In the genomic region with DNA sequence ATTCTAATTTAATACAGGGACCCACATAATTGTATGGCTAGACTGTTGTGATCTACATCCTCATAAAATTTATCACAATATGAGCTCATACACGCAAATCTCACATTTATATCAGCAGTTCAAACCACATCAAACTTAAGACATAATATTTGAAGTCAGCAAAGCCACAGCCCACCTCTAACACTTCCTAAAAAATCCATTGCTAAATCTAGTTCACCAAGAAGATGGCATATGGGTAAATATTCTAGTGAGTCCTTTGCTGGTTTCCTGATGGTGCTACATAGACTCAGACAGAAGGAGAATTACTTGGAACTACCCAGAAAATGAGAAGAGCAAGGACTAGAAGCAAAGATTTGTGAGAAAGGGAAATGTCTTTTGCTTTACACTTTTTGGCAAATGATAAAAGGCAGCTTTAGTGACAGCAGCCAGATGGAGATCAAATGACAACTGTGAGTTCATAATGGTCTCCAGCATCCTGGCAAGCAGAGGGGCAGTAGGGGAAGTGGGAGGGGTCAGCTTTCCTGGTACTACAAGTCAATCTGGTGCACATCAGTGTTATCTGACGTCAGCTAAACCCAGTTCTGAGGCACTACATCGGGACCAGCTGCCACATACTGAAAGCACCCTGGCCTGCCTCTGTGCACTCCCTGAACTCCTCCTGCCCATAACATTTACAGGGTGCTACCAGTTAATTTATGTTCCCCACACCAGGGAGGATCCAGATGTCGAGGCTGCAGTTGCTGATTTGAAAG, we compare ENCODE assay signal across 8 cellular contexts. TPM values are rescaled to one million over a fixed set of nuclear protein-coding genes. Genes with fewer than 3 reads are reported as not detected.
DNase-seq lines count a peak whose midpoint lies in the region; ATAC-seq and TF ChIP-seq lines count a peak whose summit lies in the region.

No MANE protein-coding gene starts in this region.

- TF ChIP-seq CTCF in left ventricle myocardium inferior (IDR thresholded peaks at IDR 0.05; ENCODE audit: borderline replicate concordance) = no peak

- H3F3A ChIP-seq in GM23248 (ENCODE audit: insufficient read depth) = 0 out of 2 replicates have a peak, but pooled peaks cover 5% of the 10 kb centered on the region

- 27 to 30% methylated on average over 4 of the region's 4 CpGs for WGBS in GM23248 (ENCODE audit: low coverage in 1 of 2, low lambda C conversion rate in 2 of 2, missing lambda C conversion rate in 2 of 2), 2 experiments

- H4K20me1 ChIP-seq in GM23248 (ENCODE audit: insufficient read depth) = no peaks in the 10 kb centered on the region

- DNase-seq in GM23248 (peak; percentile 45), NCI-H446 (lab: John Stamatoyannopoulos, UW) (peak; percentile 72 to 86), left ventricle myocardium inferior (peak; percentile 17)
- peak; percentile 19 for DNase-seq in activated T-cell treated with anti-CD3 and anti-CD28 coated beads, Interleukin-2, amount 50 U/mL, for 4 hours
- DNase-seq in stimulated activated naive CD8-positive, alpha-beta T cell treated with anti-CD3 and anti-CD28 coated beads, Interleukin-15, Interleukin-2, amounts not matched to agents 100 U/mL and 50 U/mL, for 24 hours = peak; percentile 42

- ATAC-seq in activated T-cell treated with anti-CD3 and anti-CD28 coated beads, Interleukin-2, amount 50 U/mL, for 4 hours = peak; percentile 71 to 75
- peak; percentile 79 for ATAC-seq in stimulated activated naive CD8-positive, alpha-beta T cell treated with anti-CD3 and anti-CD28 coated beads, Interleukin-15, Interleukin-2, amounts not matched to agents 100 U/mL and 50 U/mL, for 24 hours
- ATAC-seq in GM19463 (IDR thresholded peaks at IDR 0.05; ENCODE audit: unreplicated experiment) (no peak), GM21717 (IDR thresholded peaks at IDR 0.05; ENCODE audit: unreplicated experiment) (no peak), HG03460 (IDR thresholded peaks at IDR 0.05; ENCODE audit: unreplicated experiment) (no peak)

- H3K27ac ChIP-seq in GM23248 (no peak overlapping the region), left ventricle myocardium inferior (replicated peaks) (peak overlapping the region; percentile 51)

- H3K36me3 Mint-ChIP-seq in activated T-cell treated with anti-CD3 and anti-CD28 coated beads, Interleukin-2, amount 50 U/mL, for 4 hours (ENCODE audit: insufficient read depth) = no peaks in the 10 kb centered on the region

- H3K9me2 ChIP-seq in GM23248 (ENCODE audit: insufficient read depth) = no peaks in the 10 kb centered on the region

- intact Hi-C loops in left ventricle myocardium inferior (cut with micrococcal nuclease) = no loop called here

- H3K4me2 ChIP-seq in GM23248 (ENCODE audit: unreplicated experiment) = peak overlapping the region; percentile 19

- no peaks in the 10 kb centered on the region for H3K9me3 Mint-ChIP-seq in activated T-cell treated with anti-CD3 and anti-CD28 coated beads, Interleukin-2, amount 50 U/mL, for 4 hours

- H3K79me2 ChIP-seq in GM23248 (ENCODE audit: insufficient read depth) = no peaks in the 10 kb centered on the region

- H3K27me3 Mint-ChIP-seq in activated T-cell treated with anti-CD3 and anti-CD28 coated beads, Interleukin-2, amount 50 U/mL, for 4 hours (ENCODE audit: low read depth) = peaks cover 16% of the 10 kb centered on the region

- peak overlapping the region; percentile 56 for H2AFZ ChIP-seq in GM23248

- no peaks in the 10 kb centered on the region for H3K9me3 ChIP-seq in GM23248 (ENCODE audit: low read depth)
- no peaks in the 10 kb centered on the region for H3K9me3 ChIP-seq in left ventricle myocardium inferior (replicated peaks)

- in situ Hi-C loops in GM23248 (cut with MboI) = no loop called here

- H3K4me3 Mint-ChIP-seq in activated T-cell treated with anti-CD3 and anti-CD28 coated beads, Interleukin-2, amount 50 U/mL, for 4 hours = peak overlapping the region; percentile 59

- H3K4me1 ChIP-seq in GM23248 (ENCODE audit: insufficient read depth) (no peaks in the 10 kb centered on the region), left ventricle myocardium inferior (peaks cover 18% of the 10 kb centered on the region)

- H3K36me3 ChIP-seq in GM23248 (ENCODE audit: low read depth) = no peaks in the 10 kb centered on the region
- no peaks in the 10 kb centered on the region for H3K36me3 ChIP-seq in left ventricle myocardium inferior

- H3K4me3 ChIP-seq in GM23248 (no peak overlapping the region), left ventricle myocardium inferior (no peak overlapping the region)

- peaks cover 20% of the 10 kb centered on the region for H3K4me1 Mint-ChIP-seq in activated T-cell treated with anti-CD3 and anti-CD28 coated beads, Interleukin-2, amount 50 U/mL, for 4 hours (ENCODE audit: low read depth)

- H3K27me3 ChIP-seq in GM23248 (replicated peaks; ENCODE audit: insufficient read depth) (no peaks in the 10 kb centered on the region), left ventricle myocardium inferior (ENCODE audit: low read depth) (no peaks in the 10 kb centered on the region)

- H3K9ac ChIP-seq in GM23248 = no peak overlapping the region

RNA-seq across cellular contexts. Expression of gene GADD45A, which starts 10.6 kb away (rescaled TPM):
- total RNA-seq in GM23248 (2014; rRNA removed; shearing (Covaris generic)) = 59.4 and 72.8 TPM in 2 replicates
- polyA plus RNA-seq in GM23248 (2016; fragmentation: Nextera tagmentation; extraction: Ambion mirVana) = 111 and 115 TPM in 2 replicates
- total RNA-seq in activated T-cell treated with anti-CD3 and anti-CD28 coated beads, Interleukin-2, amount 50 U/mL, for 4 hours = 10 to 100 TPM; 49.7 to 91.5 (median 56.9) TPM
- 65.0 TPM for total RNA-seq in left ventricle myocardium inferior

Comparison
In these comparisons a context has a peak if more than half of its experiments do, and no peak if none do; other contexts are left out.
1. DNase-seq: peak in every context shown above with its lines; median percentile 79 in NCI-H446; 45 in GM23248; 42 in stimulated activated naive CD8-positive, alpha-beta T cell treated with anti-CD3 and anti-CD28 coated beads, Interleukin-15, Interleukin-2, amounts not matched to agents 100 U/mL and 50 U/mL, for 24 hours; 19 in activated T-cell treated with anti-CD3 and anti-CD28 coated beads, Interleukin-2, amount 50 U/mL, for 4 hours; 17 in left ventricle myocardium inferior.
2. ATAC-seq: peak in activated T-cell treated with anti-CD3 and anti-CD28 coated beads, Interleukin-2, amount 50 U/mL, for 4 hours (2 of 2) and stimulated activated naive CD8-positive, alpha-beta T cell treated with anti-CD3 and anti-CD28 coated beads, Interleukin-15, Interleukin-2, amounts not matched to agents 100 U/mL and 50 U/mL, for 24 hours (single experiment); none in GM19463 (single experiment), GM21717 (single experiment) and HG03460 (single experiment).